In the genomic region with DNA sequence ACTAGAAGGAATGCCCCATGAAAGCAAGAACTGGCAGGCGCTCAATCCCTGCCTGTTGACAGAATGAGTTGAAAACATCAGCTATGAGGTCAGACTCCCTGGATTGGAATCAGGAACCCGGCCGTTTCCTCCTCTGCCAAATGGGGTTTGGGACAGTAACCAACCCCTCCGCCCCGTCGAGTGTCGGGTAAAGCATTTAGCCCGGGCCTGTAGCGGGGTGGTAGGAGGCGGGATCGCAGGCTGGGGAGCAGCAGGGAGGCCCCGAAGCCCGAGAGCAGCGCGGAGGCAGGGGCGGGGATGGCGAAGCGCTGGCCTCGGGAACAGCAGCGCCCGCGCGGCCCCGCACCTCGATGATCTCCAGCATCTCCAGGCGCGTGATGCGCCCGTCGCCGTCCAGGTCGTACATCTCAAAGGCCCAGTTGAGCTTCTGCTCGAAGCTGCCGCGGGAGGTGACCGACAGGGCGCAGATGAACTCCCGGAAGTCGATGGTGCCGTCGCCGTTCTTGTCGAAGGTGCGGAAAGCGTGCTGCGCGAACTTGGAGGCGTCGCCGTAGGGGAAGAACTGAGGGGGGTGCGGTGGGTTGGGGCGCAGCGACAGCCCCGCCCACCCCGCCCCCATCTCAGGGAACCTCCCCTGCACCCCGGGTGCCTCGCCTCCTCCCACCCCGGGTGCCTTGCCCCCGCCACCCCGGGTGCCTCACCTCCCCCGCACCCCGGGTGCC, we compare ENCODE assay signal across 12 cellular contexts. TPM values are rescaled to one million over a fixed set of nuclear protein-coding genes. Genes with fewer than 3 reads are reported as not detected.
DNase-seq lines count a peak whose midpoint lies in the region; ATAC-seq and TF ChIP-seq lines count a peak whose summit lies in the region.
"Had no signal": no experiment of that assay in that cellular context is flagged by ENCODE, and none has a peak within 500 bp of the region (broad histone marks: within the 10 kb centered on the region; RNA-seq: fewer than 3 reads in every experiment).

No MANE protein-coding gene starts in this region.

- H3K4me1 ChIP-seq in endodermal cell (ENCODE audit: control insufficient read depth, insufficient read depth, low read length), result no peaks in the 10 kb centered on the region
- H3K4me1 ChIP-seq: psoas muscle had no signal

- no peak overlapping the region for H3K4me3 Mint-ChIP-seq in endodermal cell

- 45 to 53% methylated on average over 37 to 61 of the region's 62 CpGs for WGBS in endodermal cell (ENCODE audit: insufficient coverage in 1 of 2, insufficient read length in 1 of 2), 2 experiments

- H3K36me3 Mint-ChIP-seq in endodermal cell (ENCODE audit: low read depth), result no peaks in the 10 kb centered on the region

- DNase-seq in T follicular helper cell (ENCODE audit: low read depth) (peak; percentile 58), activated T-cell treated with anti-CD3 and anti-CD28 coated beads for 1 hour (ENCODE audit: low read depth) (peak; percentile 36), endodermal cell (peak; percentile 58), omental fat pad (ENCODE audit: low spot score) (no peak), NCI-H1436 treated with DMSO at 0.1 percent for 48 hours (lab: John Stamatoyannopoulos, UW) (no peak)
- DNase-seq in stimulated activated CD4-positive, alpha-beta T cell treated with anti-CD3 and anti-CD28 coated beads, Interleukin-1b, Interleukin-23, amount 100 ng/mL, for 48 hours, result peak; percentile 34
- DNase-seq: NCI-H146, psoas muscle had no signal

- no peak for ATAC-seq in HG03439 (IDR thresholded peaks at IDR 0.05; ENCODE audit: unreplicated experiment)
- no peak for ATAC-seq in omental fat pad (ENCODE audit: low FRiP score)
- ATAC-seq in GM18909 (IDR thresholded peaks at IDR 0.05; ENCODE audit: poor library complexity, unreplicated experiment), result no peak

- H3K4me1 Mint-ChIP-seq in endodermal cell, result no peaks in the 10 kb centered on the region

- peaks cover 3% of the 10 kb centered on the region for H3K9me3 Mint-ChIP-seq in endodermal cell

- no peak overlapping the region for H3K4me3 ChIP-seq in endodermal cell (ENCODE audit: low read length)
- H3K4me3 ChIP-seq: lung, psoas muscle had no signal

- H3K27ac Mint-ChIP-seq in endodermal cell, result no peak overlapping the region

- peaks cover 96% of the 10 kb centered on the region for H3K27me3 ChIP-seq in endodermal cell (ENCODE audit: control insufficient read depth, insufficient read depth, low read length, poor library complexity, severe bottlenecking)

- no peaks in the 10 kb centered on the region for H3K36me3 ChIP-seq in endodermal cell (ENCODE audit: control insufficient read depth, insufficient read depth, low read length)

- no peak for TF ChIP-seq CTCF in endodermal cell (conservative IDR thresholded peaks at IDR 0.05)
- TF ChIP-seq CTCF in omental fat pad (IDR thresholded peaks at IDR 0.05), result no peak

- H3K27ac ChIP-seq in endodermal cell (ENCODE audit: low read depth, low read length), result no peak overlapping the region
- H3K27ac ChIP-seq: psoas muscle had no signal

- peaks cover 99% of the 10 kb centered on the region for H3K27me3 Mint-ChIP-seq in endodermal cell (ENCODE audit: insufficient read depth)

- H3K9ac ChIP-seq in endodermal cell (ENCODE audit: extremely low read depth, low read length, poor library complexity, severe bottlenecking), result no peak overlapping the region

- no peaks in the 10 kb centered on the region for H3K9me3 ChIP-seq in endodermal cell (ENCODE audit: control insufficient read depth, low read length)
- H3K9me3 ChIP-seq: psoas muscle had no signal

RNA-seq across cellular contexts. Expression of a gene that starts 7.5 kb away (rescaled TPM):
- not detected for total RNA-seq in endodermal cell
- polyA plus RNA-seq in endodermal cell (2013, experiment 1 of 2), result 0.21 TPM
- 0.17 TPM for polyA plus RNA-seq in endodermal cell (2013, experiment 2 of 2)
- under 1 TPM in 3 of 4 donors, not detected in 1; 0.16 to 0.74 (median 0.24) TPM for total RNA-seq in omental fat pad
- total RNA-seq: dermis microvascular lymphatic vessel endothelial cell had no signal

RNA-seq across cellular contexts. Expression of a gene that starts 11.8 kb away (rescaled TPM):
- total RNA-seq in endodermal cell (not detected), omental fat pad (1 to 10 TPM in 1 of 4 donors, not detected in 3; 1.3 TPM)
- not detected for polyA plus RNA-seq in endodermal cell (2013, experiment 1 of 2)
- polyA plus RNA-seq in endodermal cell (2013, experiment 2 of 2), result not detected
- total RNA-seq: dermis microvascular lymphatic vessel endothelial cell, lung had no signal
- polyA plus RNA-seq: lung had no signal

RNA-seq across cellular contexts. Expression of a gene that starts 44.3 kb away (rescaled TPM):
- 1 to 10 TPM; 1.2 to 1.5 TPM for total RNA-seq in endodermal cell
- 6.9 TPM for polyA plus RNA-seq in endodermal cell (2013, experiment 1 of 2)
- polyA plus RNA-seq in endodermal cell (2013, experiment 2 of 2), result 6.7 TPM
- total RNA-seq in omental fat pad, result 1 to 10 TPM; 3.3 to 6.5 (median 5.3) TPM
- total RNA-seq: dermis microvascular lymphatic vessel endothelial cell had no signal

RNA-seq across cellular contexts. Expression of a gene that starts 54.9 kb away (rescaled TPM):
- total RNA-seq in endodermal cell, result 10 to 100 TPM; 39.5 to 59.4 TPM
- polyA plus RNA-seq in endodermal cell (2013, experiment 1 of 2), result 51.8 TPM
- 46.9 TPM for polyA plus RNA-seq in endodermal cell (2013, experiment 2 of 2)
- 10 to 100 TPM; 22.7 to 39.6 (median 27.8) TPM for total RNA-seq in omental fat pad

Comparison
In these comparisons a context has a peak if more than half of its experiments do, and no peak if none do; other contexts are left out.
1. DNase-seq: peak in T follicular helper cell (single experiment), activated T-cell treated with anti-CD3 and anti-CD28 coated beads for 1 hour (single experiment), endodermal cell (single experiment) and stimulated activated CD4-positive, alpha-beta T cell treated with anti-CD3 and anti-CD28 coated beads, Interleukin-1b, Interleukin-23, amount 100 ng/mL, for 48 hours (single experiment); none in omental fat pad (single experiment) and NCI-H1436 treated with DMSO at 0.1 percent for 48 hours (single experiment).